ENCODE assay signal across 11 cellular contexts in genomic region chr16:84194470-84195200, GRCh38. TPM values are rescaled to one million over a fixed set of nuclear protein-coding genes. Genes with fewer than 3 reads are reported as not detected.
A peak's percentile ranks its signal among the peaks of the same experiment; 100 is the strongest.
DNase-seq lines count a peak whose midpoint lies in the region; ATAC-seq lines count a peak whose summit lies in the region.
"Had no signal": no experiment of that assay in that cellular context is flagged by ENCODE, and none has a peak within 500 bp of the region (broad histone marks: within the 10 kb centered on the region; RNA-seq: fewer than 3 reads in every experiment).

No MANE protein-coding gene starts in this region.

- peaks cover 0 to 18% of the 10 kb centered on the region in 2 donors for H3K4me1 ChIP-seq in naive thymus-derived CD4-positive, alpha-beta T cell (ENCODE audit: control insufficient read depth in 2 of 2, insufficient read depth in 2 of 2, low read length in 2 of 2)

- no peaks in the 10 kb centered on the region for H3K9me3 Mint-ChIP-seq in activated CD8-positive, alpha-beta T cell treated with anti-CD3 and anti-CD28 coated beads, Interleukin-2, amount 10 ng/mL, durations not matched to agents 7 days and 5 days (ENCODE audit: insufficient read depth)
- no peaks in the 10 kb centered on the region for H3K9me3 Mint-ChIP-seq in naive thymus-derived CD4-positive, alpha-beta T cell

- CTCF ChIA-PET in activated CD8-positive, alpha-beta T cell treated with anti-CD3 and anti-CD28 coated beads, Interleukin-2, amount 10 ng/mL, durations not matched to agents 7 days and 5 days (lab: Charles Lee) = interaction anchor here (0.6 to 1.1 kb wide), 4 partner anchors 106 to 312 kb away, joined by 3 to 5 read pairs (median 3); no protein-coding TSS in a partner anchor
- CTCF ChIA-PET in naive thymus-derived CD4-positive, alpha-beta T cell (lab: Charles Lee) = interaction anchor here (0.6 kb wide), 1 partner anchor 289 kb away, joined by 3 read pairs; no protein-coding TSS in a partner anchor

- peak overlapping the region; percentile 42 for H3K27ac ChIP-seq in naive thymus-derived CD4-positive, alpha-beta T cell (ENCODE audit: low read depth, low read length)

- H3K36me3 ChIP-seq in naive thymus-derived CD4-positive, alpha-beta T cell (ENCODE audit: control insufficient read depth in 2 of 3, insufficient read depth in 3 of 3, low read length in 3 of 3) = no peaks in the 10 kb centered on the region

- H3K36me3 Mint-ChIP-seq in activated CD8-positive, alpha-beta T cell treated with anti-CD3 and anti-CD28 coated beads, Interleukin-2, amount 10 ng/mL, durations not matched to agents 7 days and 5 days (ENCODE audit: low read depth) = no peaks in the 10 kb centered on the region
- H3K36me3 Mint-ChIP-seq in naive thymus-derived CD4-positive, alpha-beta T cell = no peaks in the 10 kb centered on the region

- H3K27me3 ChIP-seq in naive thymus-derived CD4-positive, alpha-beta T cell (ENCODE audit: control insufficient read depth in 2 of 2, insufficient read depth in 2 of 2, low read length in 2 of 2) = no peaks in the 10 kb centered on the region

- ATAC-seq in GM18502 (IDR thresholded peaks at IDR 0.05; ENCODE audit: poor library complexity, unreplicated experiment) = peak; percentile 57
- peak; percentile 88 for ATAC-seq in HG03342 (IDR thresholded peaks at IDR 0.05; ENCODE audit: unreplicated experiment)
- peak; percentile 80 for ATAC-seq in activated CD8-positive, alpha-beta T cell treated with anti-CD3 and anti-CD28 coated beads, Interleukin-2, amount 10 ng/mL, durations not matched to agents 7 days and 5 days
- peak; percentile 63 for ATAC-seq in naive thymus-derived CD4-positive, alpha-beta T cell
- ATAC-seq in HG03280 (IDR thresholded peaks at IDR 0.05; ENCODE audit: unreplicated experiment) = no peak
- ATAC-seq: left colon had no signal

- intact Hi-C loops in naive thymus-derived CD4-positive, alpha-beta T cell (cut with micrococcal nuclease) = loop anchor here in 1 of 2 donors (5.0 kb wide), 1 partner anchor 423 kb away; the partner anchor contains the start of gene COTL1

- H3K4me3 ChIP-seq in naive thymus-derived CD4-positive, alpha-beta T cell (ENCODE audit: low read length) = peak overlapping the region; percentile 28

- no peaks in the 10 kb centered on the region for H3K9me3 ChIP-seq in naive thymus-derived CD4-positive, alpha-beta T cell (ENCODE audit: control insufficient read depth in 2 of 3, low read length in 3 of 3)

- POLR2A ChIA-PET in activated CD8-positive, alpha-beta T cell treated with anti-CD3 and anti-CD28 coated beads, Interleukin-2, amount 10 ng/mL, durations not matched to agents 7 days and 5 days (lab: Charles Lee) = interaction anchor here (0.6 to 1.2 kb wide), 2 partner anchors 13 to 734 kb away, joined by 4 to 5 read pairs; no protein-coding TSS in a partner anchor
- POLR2A ChIA-PET in naive thymus-derived CD4-positive, alpha-beta T cell (lab: Charles Lee) = interaction anchor here (0.5 to 0.8 kb wide), 2 partner anchors 115 to 387 kb away, joined by 3 read pairs; partner anchors contain the start of gene HSBP1

- peaks cover 2% of the 10 kb centered on the region for H3K27me3 Mint-ChIP-seq in activated CD8-positive, alpha-beta T cell treated with anti-CD3 and anti-CD28 coated beads, Interleukin-2, amount 10 ng/mL, durations not matched to agents 7 days and 5 days (ENCODE audit: low read depth)
- H3K27me3 Mint-ChIP-seq in naive thymus-derived CD4-positive, alpha-beta T cell = peaks cover 0 to 4% (median 0%) of the 10 kb centered on the region in 5 donors

- peaks cover 20% of the 10 kb centered on the region for H3K4me1 Mint-ChIP-seq in activated CD8-positive, alpha-beta T cell treated with anti-CD3 and anti-CD28 coated beads, Interleukin-2, amount 10 ng/mL, durations not matched to agents 7 days and 5 days (ENCODE audit: low read depth)
- peaks cover 18 to 20% (median 20%) of the 10 kb centered on the region in 7 donors for H3K4me1 Mint-ChIP-seq in naive thymus-derived CD4-positive, alpha-beta T cell

- H3K27ac Mint-ChIP-seq in activated CD8-positive, alpha-beta T cell treated with anti-CD3 and anti-CD28 coated beads, Interleukin-2, amount 10 ng/mL, durations not matched to agents 7 days and 5 days = peak overlapping the region; percentile 84
- peak overlapping the region; percentile 51 to 92 (median 72) for H3K27ac Mint-ChIP-seq in naive thymus-derived CD4-positive, alpha-beta T cell

- H3K4me3 Mint-ChIP-seq in activated CD8-positive, alpha-beta T cell treated with anti-CD3 and anti-CD28 coated beads, Interleukin-2, amount 10 ng/mL, durations not matched to agents 7 days and 5 days = peak overlapping the region; percentile 48
- H3K4me3 Mint-ChIP-seq in naive thymus-derived CD4-positive, alpha-beta T cell = peak overlapping the region; percentile 25 to 85 (median 75)

- DNase-seq in activated CD8-positive, alpha-beta T cell treated with anti-CD3 and anti-CD28 coated beads, Interleukin-2, amount 10 ng/mL, durations not matched to agents 7 days and 5 days = peak; percentile 78
- peak in 7 of 9 donors; percentile 25 to 62 (median 48) for DNase-seq in naive thymus-derived CD4-positive, alpha-beta T cell
- DNase-seq in ecto neural progenitor cell (ENCODE audit: low spot score) (no peak), HCEC 1CT (no peak), NOMO-1 treated with DMSO at 0.1 percent for 48 hours (lab: John Stamatoyannopoulos, UW; ENCODE audit: unreplicated experiment) (no peak)
- DNase-seq: effector CD8-positive, alpha-beta T cell; left colon; NCI-H774 had no signal

RNA-seq across cellular contexts. Expression of gene ADAD2, which starts 3.7 kb away (rescaled TPM):
- under 1 TPM in 1 of 2 experiments, not detected in 1; 0.18 TPM for total RNA-seq in activated CD8-positive, alpha-beta T cell treated with anti-CD3 and anti-CD28 coated beads, Interleukin-2, amount 10 ng/mL, durations not matched to agents 7 days and 5 days
- under 1 TPM in 2 of 5 experiments, not detected in 3; 0.11 to 0.16 TPM for total RNA-seq in naive thymus-derived CD4-positive, alpha-beta T cell
- polyA plus RNA-seq in naive thymus-derived CD4-positive, alpha-beta T cell = not detected

RNA-seq across cellular contexts. Expression of gene TAF1C, which starts 7.8 kb away (rescaled TPM):
- 10 to 100 TPM; 53.4 to 62.3 TPM for total RNA-seq in activated CD8-positive, alpha-beta T cell treated with anti-CD3 and anti-CD28 coated beads, Interleukin-2, amount 10 ng/mL, durations not matched to agents 7 days and 5 days
- total RNA-seq in naive thymus-derived CD4-positive, alpha-beta T cell = 100 to 1,000 TPM in 2 of 5 experiments, 10 to 100 TPM in 3; 62.6 to 127 (median 85.4) TPM
- 10 to 100 TPM in 1 of 2 donors, 1 to 10 TPM in 1; 8.0 to 15.8 TPM for polyA plus RNA-seq in naive thymus-derived CD4-positive, alpha-beta T cell

RNA-seq across cellular contexts. Expression of gene KCNG4, which starts 45.2 kb away (rescaled TPM):
- total RNA-seq in activated CD8-positive, alpha-beta T cell treated with anti-CD3 and anti-CD28 coated beads, Interleukin-2, amount 10 ng/mL, durations not matched to agents 7 days and 5 days = not detected
- total RNA-seq in naive thymus-derived CD4-positive, alpha-beta T cell = not detected
- not detected for polyA plus RNA-seq in naive thymus-derived CD4-positive, alpha-beta T cell
- total RNA-seq: left colon had no signal

RNA-seq across cellular contexts. Expression of gene DNAAF1, which starts 49.5 kb away (rescaled TPM):
- not detected for total RNA-seq in activated CD8-positive, alpha-beta T cell treated with anti-CD3 and anti-CD28 coated beads, Interleukin-2, amount 10 ng/mL, durations not matched to agents 7 days and 5 days
- total RNA-seq in naive thymus-derived CD4-positive, alpha-beta T cell = 1 to 10 TPM in 1 of 5 experiments, under 1 TPM in 1, not detected in 3; 0.66 to 2.2 TPM
- polyA plus RNA-seq in naive thymus-derived CD4-positive, alpha-beta T cell = under 1 TPM; 0.06 to 0.09 TPM

RNA-seq across cellular contexts. Expression of gene HSDL1, which starts 49.7 kb away (rescaled TPM):
- total RNA-seq in activated CD8-positive, alpha-beta T cell treated with anti-CD3 and anti-CD28 coated beads, Interleukin-2, amount 10 ng/mL, durations not matched to agents 7 days and 5 days = 10 to 100 TPM; 10.4 to 12.3 TPM
- 10 to 100 TPM; 12.6 to 26.6 (median 14.4) TPM for total RNA-seq in naive thymus-derived CD4-positive, alpha-beta T cell
- 10 to 100 TPM; 10.1 to 12.2 TPM for polyA plus RNA-seq in naive thymus-derived CD4-positive, alpha-beta T cell

Comparison
In these comparisons a context has a peak if more than half of its experiments do, and no peak if none do; other contexts are left out.
1. DNase-seq: peak in activated CD8-positive, alpha-beta T cell treated with anti-CD3 and anti-CD28 coated beads, Interleukin-2, amount 10 ng/mL, durations not matched to agents 7 days and 5 days (single experiment) and naive thymus-derived CD4-positive, alpha-beta T cell (7 of 9); none in ecto neural progenitor cell (single experiment), HCEC 1CT (single experiment) and NOMO-1 treated with DMSO at 0.1 percent for 48 hours (single experiment).